20 cellular contexts compared by ENCODE assay signal in the genomic region with DNA sequence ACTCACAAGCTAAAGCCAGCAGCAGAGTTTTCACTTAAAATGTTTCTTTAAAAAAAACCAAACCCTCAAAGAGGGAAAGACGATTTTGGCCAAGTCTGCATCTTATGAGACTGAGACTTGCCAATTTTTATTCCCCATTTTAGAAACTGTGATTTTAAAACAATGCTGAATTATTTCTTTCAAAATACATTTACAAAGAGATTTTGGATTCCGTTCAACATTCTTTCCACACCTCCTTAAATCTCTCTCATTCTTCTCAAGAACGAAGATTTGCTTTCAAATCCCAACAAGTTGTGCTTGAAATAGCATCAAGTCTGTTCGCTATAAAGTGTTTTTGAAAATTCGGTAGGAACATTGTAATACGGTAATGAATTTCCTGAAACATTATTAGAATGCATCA.
"Had no signal": no experiment of that assay in that cellular context is flagged by ENCODE, and none has a peak within 500 bp of the region (broad histone marks: within the 10 kb centered on the region; RNA-seq: fewer than 3 reads in every experiment).

No MANE protein-coding gene starts in this region.

- H3K4me3 ChIP-seq: testis, vagina had no signal

- H3K9me3 Mint-ChIP-seq: activated naive CD8-positive, alpha-beta T cell treated with anti-CD3 and anti-CD28 coated beads, Interleukin-2, amount 10 ng/mL, durations not matched to agents 7 days and 5 days; activated T-cell treated with anti-CD3 and anti-CD28 coated beads, Interleukin-2, amount 50 U/mL, for 4 hours; activated T-helper 2 cell treated with anti-CD3 and anti-CD28 coated beads, Interferon-gamma antibody, Interleukin-2, Interleukin-4, amounts not matched to agents 10 μg/mL and 5 μg/mL and 100 μg/mL, durations not matched to agents 14 hours and 24 hours and 36 hours; dendritic cell treated with granulocyte-macrophage colony-stimulating factor and Interleukin-4, amounts not matched to agents 40 ng/mL and 50 ng/mL, for 4 days; T-helper 1 cell treated with Interleukin-12 subunit alpha and Interleukin-12 subunit beta and Interleukin-4 antibody, amounts not matched to agents 30 μg/mL and 1 μg/mL, for 36 hours; type B pancreatic cell had no signal

- H3K36me3 Mint-ChIP-seq: activated naive CD8-positive, alpha-beta T cell treated with anti-CD3 and anti-CD28 coated beads, Interleukin-2, amount 10 ng/mL, durations not matched to agents 7 days and 5 days; stimulated activated naive B cell treated with anti-CD40 and anti-IgM and Interleukin-4, amounts not matched to agents 10 μg/mL and 1 μg/mL and 100 μg/mL, for 72 hours; type B pancreatic cell; WTC11 had no signal

- H3K4me3 Mint-ChIP-seq: activated naive CD8-positive, alpha-beta T cell treated with anti-CD3 and anti-CD28 coated beads, Interleukin-2, amount 10 ng/mL, durations not matched to agents 7 days and 5 days; activated T-cell treated with anti-CD3 and anti-CD28 coated beads, Interleukin-2, amount 50 U/mL, for 4 hours; dendritic cell treated with granulocyte-macrophage colony-stimulating factor and Interleukin-4, amounts not matched to agents 40 ng/mL and 50 ng/mL, for 4 days; stimulated activated naive B cell treated with anti-CD40 and anti-IgM and Interleukin-4, amounts not matched to agents 10 μg/mL and 1 μg/mL and 100 μg/mL, for 72 hours; T-helper 1 cell treated with Interleukin-12 subunit alpha and Interleukin-12 subunit beta and Interleukin-4 antibody, amounts not matched to agents 30 μg/mL and 1 μg/mL, for 36 hours; type B pancreatic cell; WTC11 had no signal

- H3K4me1 Mint-ChIP-seq: activated naive CD8-positive, alpha-beta T cell treated with anti-CD3 and anti-CD28 coated beads, Interleukin-2, amount 10 ng/mL, durations not matched to agents 7 days and 5 days; stimulated activated naive B cell treated with anti-CD40 and anti-IgM and Interleukin-4, amounts not matched to agents 10 μg/mL and 1 μg/mL and 100 μg/mL, for 72 hours had no signal

- H3K27me3 ChIP-seq: testis, vagina had no signal

- H3K27ac ChIP-seq: testis, vagina had no signal

- H3K4me1 ChIP-seq: testis, vagina had no signal

- H3K36me3 ChIP-seq: vagina had no signal

- H3K9me3 ChIP-seq: testis, vagina had no signal

- DNase-seq: activated CD4-positive, alpha-beta T cell treated with anti-CD3 and anti-CD28 coated beads for 4 hours; activated CD4-positive, alpha-beta T cell treated with anti-CD3 and anti-CD28 coated beads, Interleukin-2, amount 50 U/mL, for 48 hours; activated CD8-positive, alpha-beta memory T cell treated with anti-CD3 and anti-CD28 coated beads, Interleukin-2, amount 50 U/mL, for 48 hours; activated naive CD4-positive, alpha-beta T cell treated with Interleukin-2 at 50 U/mL for 16 hours; activated naive CD8-positive, alpha-beta T cell treated with anti-CD3 and anti-CD28 coated beads, Interleukin-2, amount 10 ng/mL, durations not matched to agents 7 days and 5 days; activated T-cell treated with anti-CD3 and anti-CD28 coated beads, Interleukin-2, amount 50 U/mL, for 4 hours; amniotic stem cell; effector CD4-positive, alpha-beta T cell; occipital lobe; stimulated activated CD4-positive, alpha-beta T cell treated with anti-CD3 and anti-CD28 coated beads, Interleukin-2, amount 100 ng/mL, for 48 hours; stimulated activated CD8-positive, alpha-beta memory T cell treated with anti-CD3 and anti-CD28 coated beads, Interleukin-4, amount 100 ng/mL, for 48 hours; stimulated activated naive B cell treated with anti-CD40 and anti-IgM and Interleukin-4, amounts not matched to agents 10 μg/mL and 1 μg/mL and 100 μg/mL, for 72 hours; T1000; testis had no signal

- H3K27ac Mint-ChIP-seq: activated naive CD8-positive, alpha-beta T cell treated with anti-CD3 and anti-CD28 coated beads, Interleukin-2, amount 10 ng/mL, durations not matched to agents 7 days and 5 days; activated T-helper 2 cell treated with anti-CD3 and anti-CD28 coated beads, Interferon-gamma antibody, Interleukin-2, Interleukin-4, amounts not matched to agents 10 μg/mL and 5 μg/mL and 100 μg/mL, durations not matched to agents 14 hours and 24 hours and 36 hours; dendritic cell treated with granulocyte-macrophage colony-stimulating factor and Interleukin-4, amounts not matched to agents 40 ng/mL and 50 ng/mL, for 4 days; stimulated activated naive B cell treated with anti-CD40 and anti-IgM and Interleukin-4, amounts not matched to agents 10 μg/mL and 1 μg/mL and 100 μg/mL, for 72 hours; T-helper 1 cell treated with Interleukin-12 subunit alpha and Interleukin-12 subunit beta and Interleukin-4 antibody, amounts not matched to agents 30 μg/mL and 1 μg/mL, for 36 hours; type B pancreatic cell had no signal
